In the genomic region with DNA sequence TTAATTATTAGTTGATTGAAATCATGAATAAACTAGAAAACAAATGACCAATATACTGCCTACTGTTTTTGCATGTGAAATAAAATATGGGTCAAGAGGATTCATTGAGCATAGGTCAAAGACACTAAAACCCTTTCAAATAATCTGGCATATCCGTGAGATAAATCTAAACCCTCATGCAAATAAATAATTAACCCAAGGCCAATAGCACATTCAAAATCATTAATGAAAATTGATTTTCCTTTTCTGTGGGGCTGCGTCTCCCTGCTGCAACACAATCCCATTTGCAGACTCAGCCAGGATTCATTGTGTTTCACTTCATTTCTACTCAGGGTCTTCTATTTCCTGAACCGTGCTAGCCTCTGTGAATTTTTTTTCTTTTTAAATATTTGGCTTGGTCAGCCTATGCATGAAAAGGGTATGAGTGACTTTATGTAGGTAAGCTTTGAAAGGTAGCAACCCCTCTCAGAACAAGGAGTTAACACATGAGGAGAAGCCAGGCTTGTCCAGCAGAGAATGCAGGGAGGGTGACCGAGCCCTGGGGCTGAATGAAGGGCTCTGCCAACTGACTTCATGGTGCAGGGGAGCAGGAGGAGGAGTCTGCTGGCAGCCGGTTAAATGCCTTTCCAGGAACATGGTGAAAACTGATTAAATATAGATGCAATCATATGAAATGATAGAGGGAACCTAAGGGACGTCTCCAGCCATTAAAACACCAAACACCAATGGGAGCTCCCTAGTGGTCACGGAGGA, we compare ENCODE assay signal across 17 cellular contexts. TPM values are rescaled to one million over a fixed set of nuclear protein-coding genes. Genes with fewer than 3 reads are reported as not detected.
"Had no signal": no experiment of that assay in that cellular context is flagged by ENCODE, and none has a peak within 500 bp of the region (broad histone marks: within the 10 kb centered on the region; RNA-seq: fewer than 3 reads in every experiment).

No MANE protein-coding gene starts in this region.

- H3K9me3 ChIP-seq: adrenal gland, breast epithelium, ovary had no signal

- H3K27ac ChIP-seq: breast epithelium, dorsolateral prefrontal cortex, ovary had no signal

- H3K27me3 ChIP-seq: adrenal gland, breast epithelium, ovary had no signal

- FAIRE-seq: endometrium, islet of Langerhans had no signal

- H3K4me1 ChIP-seq: breast epithelium had no signal

- H3K4me3 ChIP-seq: adrenal gland, breast epithelium, dorsolateral prefrontal cortex, ovary had no signal

- DNase-seq: activated CD4-positive, alpha-beta T cell treated with anti-CD3 and anti-CD28 coated beads, Interleukin-2, amount 50 U/mL, for 4 hours; activated CD4-positive, CD25-positive, alpha-beta regulatory T cell treated with anti-CD3 and anti-CD28 coated beads, Interleukin-2, amount 50 U/mL, for 72 hours; activated naive CD4-positive, alpha-beta T cell treated with anti-CD3 and anti-CD28 coated beads, Interleukin-2, amount 50 U/mL, for 16 hours; activated T-cell treated with anti-CD3 and anti-CD28 coated beads, Interleukin-2, amount 50 U/mL, for 1 hour; adrenal gland; dorsolateral prefrontal cortex; head of caudate nucleus; left ventricle myocardium superior; ovary; stimulated activated naive CD4-positive, alpha-beta T cell treated with Interleukin-2 at 50 U/mL for 16 hours; SW 1271 had no signal

- H3K36me3 ChIP-seq: adrenal gland, breast epithelium, ovary had no signal

- ATAC-seq: esophagus mucosa, left ventricle myocardium superior had no signal

RNA-seq across cellular contexts. Expression of a gene that starts 10.3 kb away (rescaled TPM):
- total RNA-seq: breast epithelium, dorsolateral prefrontal cortex, esophagus mucosa, left ventricle myocardium superior, neural crest cell, ovary, ureter had no signal
- polyA plus RNA-seq: adrenal gland, ovary had no signal
